ENCODE assay signal across 8 cellular contexts in genomic region chr13:112872657-112873631, GRCh38.
DNase-seq lines count a peak whose midpoint lies in the region; ATAC-seq and TF ChIP-seq lines count a peak whose summit lies in the region.
"Not testable (repeated sequence)": the region's sequence is repeated elsewhere in the genome, so short reads cannot be mapped to it uniquely, and the experiment has no call there.

No MANE protein-coding gene starts in this region.

- not testable (repeated sequence) for H3K27me3 ChIP-seq in PC-3 (ENCODE audit: low read length)

- H3K9ac ChIP-seq in PC-3 (ENCODE audit: low read length), result not testable (repeated sequence)

- peaks cover 18% of the 10 kb centered on the region for H3K4me1 Mint-ChIP-seq in central memory CD8-positive, alpha-beta T cell
- H3K4me1 Mint-ChIP-seq in stimulated activated naive B cell treated with anti-CD40 and anti-IgM and Interleukin-4, amounts not matched to agents 10 μg/mL and 1 μg/mL and 100 μg/mL, for 72 hours, result peaks cover 25 to 50% of the 10 kb centered on the region in 2 donors

- CTCF ChIA-PET in PC-3 (lab: Charles Lee), result not testable (repeated sequence)

- ATAC-seq in GM21367 (IDR thresholded peaks at IDR 0.05; ENCODE audit: unreplicated experiment) (peak; percentile 32), HG03196 (IDR thresholded peaks at IDR 0.05; ENCODE audit: unreplicated experiment) (peak; percentile 25)
- ATAC-seq in PC-3, result not testable (repeated sequence)
- ATAC-seq in central memory CD8-positive, alpha-beta T cell (replicated peaks; ENCODE audit: extremely low read depth, poor library complexity, severe bottlenecking), result peak; percentile 73
- peak; percentile 52 to 54 for ATAC-seq in stimulated activated naive B cell treated with anti-CD40 and anti-IgM and Interleukin-4, amounts not matched to agents 10 μg/mL and 1 μg/mL and 100 μg/mL, for 72 hours (replicated peaks)

- H3K9me3 Mint-ChIP-seq in central memory CD8-positive, alpha-beta T cell, result peaks cover 12% of the 10 kb centered on the region
- H3K9me3 Mint-ChIP-seq in stimulated activated naive B cell treated with anti-CD40 and anti-IgM and Interleukin-4, amounts not matched to agents 10 μg/mL and 1 μg/mL and 100 μg/mL, for 72 hours, result not testable (repeated sequence)

- H3K27ac Mint-ChIP-seq in central memory CD8-positive, alpha-beta T cell (ENCODE audit: low read depth), result peak overlapping the region; percentile 86
- peak overlapping the region; percentile 94 for H3K27ac Mint-ChIP-seq in stimulated activated naive B cell treated with anti-CD40 and anti-IgM and Interleukin-4, amounts not matched to agents 10 μg/mL and 1 μg/mL and 100 μg/mL, for 72 hours

- TF ChIP-seq CTCF in PC-3 (conservative IDR thresholded peaks at IDR 0.05; ENCODE audit: low read depth, low read length), result not testable (repeated sequence)

- H3K4me3 Mint-ChIP-seq in central memory CD8-positive, alpha-beta T cell, result peak overlapping the region; percentile 45
- H3K4me3 Mint-ChIP-seq in stimulated activated naive B cell treated with anti-CD40 and anti-IgM and Interleukin-4, amounts not matched to agents 10 μg/mL and 1 μg/mL and 100 μg/mL, for 72 hours, result peak overlapping the region; percentile 79

- POLR2A ChIA-PET in PC-3 (lab: Charles Lee; ENCODE audit: unreplicated experiment), result not testable (repeated sequence)

- H3K9me3 ChIP-seq in PC-3 (ENCODE audit: low read length), result not testable (repeated sequence)

- not testable (repeated sequence) for H3K79me2 ChIP-seq in PC-3 (ENCODE audit: low read length)

- not testable (repeated sequence) for H3F3A ChIP-seq in PC-3 (ENCODE audit: low read length, unreplicated experiment)

- not testable (repeated sequence) for H4K20me1 ChIP-seq in PC-3 (ENCODE audit: low read length)

- H2AFZ ChIP-seq in PC-3 (ENCODE audit: low read length), result 0 out of 2 replicates have a peak overlapping the region, but pooled peaks have one; percentile 42

- H3K36me3 Mint-ChIP-seq in central memory CD8-positive, alpha-beta T cell (ENCODE audit: insufficient read depth), result peaks cover 15% of the 10 kb centered on the region
- peaks cover 32 to 40% of the 10 kb centered on the region in 2 donors for H3K36me3 Mint-ChIP-seq in stimulated activated naive B cell treated with anti-CD40 and anti-IgM and Interleukin-4, amounts not matched to agents 10 μg/mL and 1 μg/mL and 100 μg/mL, for 72 hours

- peak overlapping the region; percentile 46; the same call in 1 of the 2 replicates for H3K4me2 ChIP-seq in PC-3 (ENCODE audit: low read length)

- not testable (repeated sequence) for H3K4me1 ChIP-seq in PC-3 (ENCODE audit: insufficient read depth, low read length)

- not testable (repeated sequence) for H3K27me3 Mint-ChIP-seq in central memory CD8-positive, alpha-beta T cell; stimulated activated naive B cell treated with anti-CD40 and anti-IgM and Interleukin-4, amounts not matched to agents 10 μg/mL and 1 μg/mL and 100 μg/mL, for 72 hours

- TSS peak; percentile 76 for BruUV-seq in PC-3 (replicated peaks; lab: Mats Ljungman, UMichigan)

- not testable (repeated sequence) for H3K9me2 ChIP-seq in PC-3 (replicated peaks; ENCODE audit: low read length)

- intact Hi-C loops in PC-3 (cut with micrococcal nuclease), result not testable (repeated sequence)

- H3K36me3 ChIP-seq in PC-3 (ENCODE audit: low read depth, low read length), result not testable (repeated sequence)

- DNase-seq in DMS153 treated with DMSO at 0.1 percent for 48 hours (lab: John Stamatoyannopoulos, UW; ENCODE audit: unreplicated experiment), result peak; percentile 35
- DNase-seq in PC-3; stimulated activated naive B cell treated with anti-CD40 and anti-IgM and Interleukin-4, amounts not matched to agents 10 μg/mL and 1 μg/mL and 100 μg/mL, for 72 hours: not testable (repeated sequence)
- DNase-seq in activated T-cell treated with anti-CD3 and anti-CD28 coated beads for 24 hours (ENCODE audit: low read depth), result peak; percentile 4
- peak in 1 of 2 donors; percentile 32 for DNase-seq in central memory CD8-positive, alpha-beta T cell (ENCODE audit: low spot score in 2 of 2)
- DNase-seq in mesenteric fat pad (ENCODE audit: low spot score), result peak; percentile 67

- H3K27ac ChIP-seq in PC-3 (ENCODE audit: low read length), result peak overlapping the region; percentile 37

- not testable (repeated sequence) for H3K4me3 ChIP-seq in PC-3 (ENCODE audit: low read length)
